8 cellular contexts compared by ENCODE assay signal in genomic region chr19:55600336-55601028, GRCh38. TPM values are rescaled to one million over a fixed set of nuclear protein-coding genes. Genes with fewer than 3 reads are reported as not detected.
DNase-seq lines count a peak whose midpoint lies in the region; ATAC-seq, FAIRE-seq and TF ChIP-seq lines count a peak whose summit lies in the region.

No MANE protein-coding gene starts in this region.

- TF ChIP-seq POLR2A in H1 (IDR thresholded peaks at IDR 0.05; ENCODE audit: control extremely low read depth in 1 of 2, low read depth in 2 of 2, low read length in 2 of 2): no peak
- no peak for TF ChIP-seq POLR2A in transverse colon (IDR thresholded peaks at IDR 0.05)

- whole genome bisulfite sequencing in H1 (ENCODE audit: extremely low coverage in 1 of 2, insufficient coverage in 1 of 2, insufficient read length in 1 of 2, insufficient replicate concordance in 2 of 2, low coverage in 1 of 2, low lambda C conversion rate in 2 of 2, missing lambda C conversion rate in 1 of 2), 2 experiments: 12% methylated on average over 14 of the region's 67 CpGs; no CpG with 5 or more reads in 1 of the 2 experiments
- 3% methylated on average over 12 of the region's 67 CpGs; no CpG with 5 or more reads in 1 of the 2 donors for WGBS in transverse colon (ENCODE audit: low coverage in 1 of 2), 2 donors

- H3K9me3 Mint-ChIP-seq in naive B cell: peaks cover 0 to 8% (median 0%) of the 10 kb centered on the region in 7 donors

- peaks cover 23 to 44% (median 39%) of the 10 kb centered on the region in 3 donors for H3K4me1 Mint-ChIP-seq in naive B cell

- peak overlapping the region; percentile 77 to 100 (median 97) for H3K9ac ChIP-seq in H1 (replicated peaks in 1 of 4; ENCODE audit: extremely low read depth in 1 of 4, low read depth in 3 of 4, low read length in 3 of 4)

- peaks cover 14 to 20% of the 10 kb centered on the region in 2 donors for H3K36me3 Mint-ChIP-seq in naive B cell

- peak overlapping the region; percentile 44 for H3K18ac ChIP-seq in H1 (ENCODE audit: extremely low read depth, low read length)

- H3K4me1 ChIP-seq in H1 (replicated peaks in 1 of 4; ENCODE audit: control insufficient read depth in 3 of 4, insufficient read depth in 4 of 4, low read length in 3 of 4) (peaks cover 0 to 14% (median 8%) of the 10 kb centered on the region in 4 experiments; a peak in 5 of 7 replicates), transverse colon (peaks cover 13 to 25% (median 20%) of the 10 kb centered on the region in 4 donors)

- H3K27ac ChIP-seq in H1 (ENCODE audit: low read depth, low read length): peak overlapping the region; percentile 100; the same call in 1 of the 2 replicates
- H3K27ac ChIP-seq in transverse colon: peak overlapping the region; percentile 96 to 100 (median 98)

- H2BK12ac ChIP-seq in H1 (ENCODE audit: low read depth, low read length): peak overlapping the region; percentile 53; the same call in 1 of the 2 replicates

- intact Hi-C loops in transverse colon (cut with DNase I; ENCODE audit: low total_unique reads): loop anchor here (10.0 kb wide), 1 partner anchor 486 kb away; the partner anchor contains the start of gene PPP1R12C

- peak overlapping the region; percentile 62 for H4K5ac ChIP-seq in H1 (ENCODE audit: insufficient read length, low read depth, low read length)

- H4K91ac ChIP-seq in H1 (replicated peaks; ENCODE audit: insufficient read length, low read length): peak overlapping the region; percentile 94

- no peak overlapping the region for H3K23ac ChIP-seq in H1 (ENCODE audit: insufficient read length)

- H3K14ac ChIP-seq in H1 (ENCODE audit: insufficient read length): no peak overlapping the region

- ATAC-seq in GM21529 (IDR thresholded peaks at IDR 0.05; ENCODE audit: unreplicated experiment) (peak; percentile 10), SK-N-SH treated with all-trans-retinoic acid at 6 μM for 48 hours (no peak), naive B cell (ENCODE audit: low read depth in 2 of 2) (peak; percentile 0 to 1)

- H3K4me2 ChIP-seq in H1 (ENCODE audit: insufficient read depth in 1 of 2, low read depth in 2 of 2, low read length in 2 of 2): peak overlapping the region; percentile 90 to 95

- DNase-seq in EL (peak; percentile 69), LNCaP clone FGC (ENCODE audit: low read depth) (no peak), H1 (ENCODE audit: low read depth in 1 of 2, low spot score in 2 of 2) (peak in 1 of 2 experiments; percentile 89), naive B cell (no peak), transverse colon (no peak), T-helper 9 cell (no peak)

- H3K9me3 ChIP-seq in H1 (ENCODE audit: insufficient read depth in 2 of 2, low read depth in 1 of 2, low read length in 1 of 2): no peaks in the 10 kb centered on the region
- H3K9me3 ChIP-seq in transverse colon: no peaks in the 10 kb centered on the region

- H3K23me2 ChIP-seq in H1 (ENCODE audit: low read depth, low read length): peaks cover 14% of the 10 kb centered on the region

- FAIRE-seq in H1 (lab: Jason Lieb, UNC): no peak

- H2BK5ac ChIP-seq in H1 (ENCODE audit: low read depth, low read length): peak overlapping the region; percentile 98

- H3K79me2 ChIP-seq in H1 (ENCODE audit: control insufficient read depth in 1 of 2, insufficient read depth in 2 of 2, low read length in 2 of 2): peaks cover 0 to 3% of the 10 kb centered on the region in 2 experiments; a peak in 2 of 4 replicates

- H3K79me1 ChIP-seq in H1 (ENCODE audit: low read depth, low read length): peaks cover 3% of the 10 kb centered on the region

- no peak overlapping the region for H3K56ac ChIP-seq in H1 (replicated peaks; ENCODE audit: insufficient read length, low read depth, low read length)

- H3K4me3 Mint-ChIP-seq in naive B cell: peak overlapping the region; percentile 70 to 97 (median 90)

- peak overlapping the region; percentile 26 for H2BK120ac ChIP-seq in H1 (replicated peaks; ENCODE audit: low read depth, low read length)

- peaks cover 0 to 6% (median 4%) of the 10 kb centered on the region in 4 experiments; a peak in 3 of 8 replicates for H3K36me3 ChIP-seq in H1 (ENCODE audit: control insufficient read depth in 2 of 4, insufficient read depth in 4 of 4, low read length in 3 of 4)
- H3K36me3 ChIP-seq in transverse colon: no peaks in the 10 kb centered on the region

- H2BK15ac ChIP-seq in H1 (ENCODE audit: low read length): 0 out of 2 replicates have a peak overlapping the region, but pooled peaks have one; percentile 31

- no peak overlapping the region; the same call in 1 of the 2 replicates for H2AK5ac ChIP-seq in H1 (ENCODE audit: low read depth, low read length)

- CTCF ChIA-PET in H1 (lab: Charles Lee; ENCODE audit: partially characterized antibody): interaction anchor here (0.6 to 1.5 kb wide), 5 partner anchors 12 to 54 kb away, joined by 3 read pairs; no protein-coding TSS in a partner anchor

- TF ChIP-seq EP300 in H1 (IDR thresholded peaks at IDR 0.05; ENCODE audit: borderline replicate concordance in 1 of 2, low read depth in 2 of 2, low read length in 2 of 2) (no peak), transverse colon (IDR thresholded peaks at IDR 0.05; ENCODE audit: low read depth) (no peak)

- no peaks in the 10 kb centered on the region for H3K27me3 ChIP-seq in H1 (replicated peaks in 1 of 4; ENCODE audit: control insufficient read depth in 3 of 4, extremely low read depth in 1 of 4, insufficient read depth in 3 of 4, low read length in 3 of 4)
- H3K27me3 ChIP-seq in transverse colon: no peaks in the 10 kb centered on the region

- no peak overlapping the region; the same call in 1 of the 2 replicates for H2BK20ac ChIP-seq in H1 (ENCODE audit: low read length)

- no peak overlapping the region for H2AFZ ChIP-seq in H1 (ENCODE audit: low read length)

- H4K8ac ChIP-seq in H1 (ENCODE audit: extremely low read depth, insufficient read depth, low read length): peak overlapping the region; percentile 82; the same call in 1 of the 2 replicates

- H3K27me3 Mint-ChIP-seq in naive B cell: no peaks in the 10 kb centered on the region

- H3K27ac Mint-ChIP-seq in naive B cell: peak overlapping the region in 2 of 6 donors; percentile 69 to 96

- peak overlapping the region; percentile 93 for H3K4ac ChIP-seq in H1 (replicated peaks; ENCODE audit: insufficient read length, low read depth, low read length)

- no peak for TF ChIP-seq CTCF in LNCaP clone FGC (IDR thresholded peaks at IDR 0.05; ENCODE audit: control insufficient read depth, extremely low read depth, insufficient read depth)
- TF ChIP-seq CTCF in H1 (IDR thresholded peaks at IDR 0.05; ENCODE audit: control extremely low read depth in 1 of 3, insufficient read depth in 1 of 3, low read depth in 1 of 3, low read length in 3 of 3): no peak
- TF ChIP-seq CTCF in transverse colon (IDR thresholded peaks at IDR 0.05): no peak

- POLR2A ChIA-PET in H1 (lab: Charles Lee; ENCODE audit: partially characterized antibody): interaction anchor here (0.6 to 3.4 kb wide), 19 partner anchors 12 to 1789 kb away, joined by 3 to 42 read pairs (median 4); partner anchors contain the start of genes U2AF2, ZNF548, ZNF580 and ZNF784

- TF ChIP-seq RAD21 in H1 (IDR thresholded peaks at IDR 0.05 in 1 of 2, conservative IDR thresholded peaks at IDR 0.05 in 1 of 2; ENCODE audit: low read depth in 2 of 2, low read length in 2 of 2): no peak

- H3K4me3 ChIP-seq in LNCaP clone FGC (ENCODE audit: low read depth, low read length): peak overlapping the region; percentile 61
- peak overlapping the region; percentile 50 to 83 (median 68) for H3K4me3 ChIP-seq in H1 (ENCODE audit: extremely low read depth in 1 of 4, insufficient read depth in 2 of 4, low read depth in 3 of 4, low read length in 4 of 4)
- peak overlapping the region; percentile 80 to 96 (median 86) for H3K4me3 ChIP-seq in transverse colon

- in situ Hi-C loops in transverse colon (cut with MboI; ENCODE audit: low pct_ligation_motif_present in 1 of 4, low pct_unique_long_range_greater_than_20kb in 1 of 4, low sequenced_read_pairs in 3 of 4): loop anchor here in 1 of 4 donors (10.0 kb wide), 1 partner anchor 86 kb away; no protein-coding TSS in a partner anchor

- peaks cover 0 to 4% of the 10 kb centered on the region in 2 experiments for H4K20me1 ChIP-seq in H1 (replicated peaks in 1 of 2; ENCODE audit: control insufficient read depth in 1 of 2, insufficient read depth in 2 of 2, low read length in 2 of 2)

RNA-seq across cellular contexts. Expression of gene ZNF524, which starts 0.4 kb away (rescaled TPM):
- total RNA-seq in H1 (2021; fragmentation: NEBNext Ultra II Directional; extraction: Animal tissue kit (Norgen Biotek cat#: 25700)): 4.7 and 5.4 TPM in 2 replicates
- polyA plus RNA-seq in H1 (2011; rRNA removed) (4.4 and 7.0 TPM in 2 replicates), naive B cell (ENCODE audit: low read depth in 6 of 6) (10 to 100 TPM; 25.1 to 42.1 (median 37.1) TPM)
- 3.9 TPM for polyA plus RNA-seq in H1 (2011; cell fraction: cytosol; rRNA removed)
- polyA plus RNA-seq in H1 (2011; cell fraction: nucleus; rRNA removed): 7.3 TPM
- polyA plus RNA-seq in H1 (2012, experiment 1 of 2): 1.3 to 4.2 TPM (median 3.6 TPM) in 4 replicates
- 2.7 TPM for polyA plus RNA-seq in H1 (2012, experiment 2 of 2)
- 2.8 TPM for polyA plus RNA-seq in H1 (2013, experiment 1 of 2)
- 3.4 TPM for polyA plus RNA-seq in H1 (2013, experiment 2 of 2)
- polyA minus RNA-seq in H1 (2011; rRNA and poly(A)+ RNA removed): 0.73 and 0.79 TPM in 2 replicates
- polyA minus RNA-seq in H1 (2011; cell fraction: cytosol; rRNA and poly(A)+ RNA removed): 4.3 TPM
- polyA minus RNA-seq in H1 (2011; cell fraction: nucleus; rRNA and poly(A)+ RNA removed): 6.0 TPM
- 10 to 100 TPM; 17.7 to 51.1 (median 37.9) TPM for total RNA-seq in transverse colon

RNA-seq across cellular contexts. Expression of gene FIZ1, which starts 1.2 kb away (rescaled TPM):
- 17.6 and 18.5 TPM in 2 replicates for total RNA-seq in H1 (2021; fragmentation: NEBNext Ultra II Directional; extraction: Animal tissue kit (Norgen Biotek cat#: 25700))
- polyA plus RNA-seq in H1 (2011; rRNA removed) (9.1 and 13.0 TPM in 2 replicates), naive B cell (ENCODE audit: low read depth in 6 of 6) (1 to 10 TPM; 2.3 to 5.2 (median 3.2) TPM)
- polyA plus RNA-seq in H1 (2011; cell fraction: cytosol; rRNA removed): 9.1 TPM
- polyA plus RNA-seq in H1 (2011; cell fraction: nucleus; rRNA removed): 14.5 TPM
- polyA plus RNA-seq in H1 (2012, experiment 1 of 2): 12.0 to 16.3 TPM (median 15.0 TPM) in 4 replicates
- 12.9 TPM for polyA plus RNA-seq in H1 (2012, experiment 2 of 2)
- 11.5 TPM for polyA plus RNA-seq in H1 (2013, experiment 1 of 2)
- polyA plus RNA-seq in H1 (2013, experiment 2 of 2): 11.4 TPM
- polyA minus RNA-seq in H1 (2011; rRNA and poly(A)+ RNA removed): 4.7 and 6.3 TPM in 2 replicates
- 7.6 TPM for polyA minus RNA-seq in H1 (2011; cell fraction: cytosol; rRNA and poly(A)+ RNA removed)
- 6.5 TPM for polyA minus RNA-seq in H1 (2011; cell fraction: nucleus; rRNA and poly(A)+ RNA removed)
- total RNA-seq in transverse colon: 100 to 1,000 TPM in 1 of 4 donors, 10 to 100 TPM in 1, 1 to 10 TPM in 2; 8.5 to 137 (median 18.3) TPM

RNA-seq across cellular contexts. Expression of gene ZNF865, which starts 5.0 kb away (rescaled TPM):
- 13.6 and 14.6 TPM in 2 replicates for total RNA-seq in H1 (2021; fragmentation: NEBNext Ultra II Directional; extraction: Animal tissue kit (Norgen Biotek cat#: 25700))
- polyA plus RNA-seq in H1 (2011; rRNA removed): 3.5 and 5.9 TPM in 2 replicates
- polyA plus RNA-seq in H1 (2011; cell fraction: cytosol; rRNA removed): 3.2 TPM
- 5.2 TPM for polyA plus RNA-seq in H1 (2011; cell fraction: nucleus; rRNA removed)
- 4.2 to 8.5 TPM (median 7.3 TPM) in 4 replicates for polyA plus RNA-seq in H1 (2012, experiment 1 of 2)
- polyA plus RNA-seq in H1 (2012, experiment 2 of 2): 3.5 TPM
- 8.2 TPM for polyA plus RNA-seq in H1 (2013, experiment 1 of 2)
- 8.3 TPM for polyA plus RNA-seq in H1 (2013, experiment 2 of 2)
- polyA minus RNA-seq in H1 (2011; rRNA and poly(A)+ RNA removed): 0.49 and 1.1 TPM in 2 replicates
- polyA minus RNA-seq in H1 (2011; cell fraction: cytosol; rRNA and poly(A)+ RNA removed): 6.8 TPM
- polyA minus RNA-seq in H1 (2011; cell fraction: nucleus; rRNA and poly(A)+ RNA removed): 5.9 TPM
- polyA plus RNA-seq in naive B cell (ENCODE audit: low read depth in 6 of 6): under 1 TPM in 4 of 6 donors, not detected in 2; 0.12 to 0.60 (median 0.18) TPM
- total RNA-seq in transverse colon: 10 to 100 TPM in 2 of 4 donors, 1 to 10 TPM in 2; 8.3 to 50.1 (median 13.4) TPM

RNA-seq across cellular contexts. Expression of gene ZNF579, which starts 19.8 kb away (rescaled TPM):
- total RNA-seq in H1 (2021; fragmentation: NEBNext Ultra II Directional; extraction: Animal tissue kit (Norgen Biotek cat#: 25700)): 18.9 and 19.0 TPM in 2 replicates
- polyA plus RNA-seq in H1 (2011; rRNA removed) (10.0 and 16.4 TPM in 2 replicates), naive B cell (ENCODE audit: low read depth in 6 of 6) (under 1 TPM; 0.13 to 0.85 (median 0.40) TPM)
- 10.7 TPM for polyA plus RNA-seq in H1 (2011; cell fraction: cytosol; rRNA removed)
- 17.3 TPM for polyA plus RNA-seq in H1 (2011; cell fraction: nucleus; rRNA removed)
- 9.1 to 16.9 TPM (median 15.6 TPM) in 4 replicates for polyA plus RNA-seq in H1 (2012, experiment 1 of 2)
- polyA plus RNA-seq in H1 (2012, experiment 2 of 2): 7.5 TPM
- polyA plus RNA-seq in H1 (2013, experiment 1 of 2): 22.8 TPM
- 19.2 TPM for polyA plus RNA-seq in H1 (2013, experiment 2 of 2)
- 2.1 and 4.3 TPM in 2 replicates for polyA minus RNA-seq in H1 (2011; rRNA and poly(A)+ RNA removed)
- polyA minus RNA-seq in H1 (2011; cell fraction: cytosol; rRNA and poly(A)+ RNA removed): 9.6 TPM
- 14.9 TPM for polyA minus RNA-seq in H1 (2011; cell fraction: nucleus; rRNA and poly(A)+ RNA removed)
- 1 to 10 TPM; 2.0 to 5.6 (median 2.9) TPM for total RNA-seq in transverse colon

RNA-seq across cellular contexts. Expression of gene ZNF784, which starts 23.9 kb away (rescaled TPM):
- 8.0 and 8.6 TPM in 2 replicates for total RNA-seq in H1 (2021; fragmentation: NEBNext Ultra II Directional; extraction: Animal tissue kit (Norgen Biotek cat#: 25700))
- polyA plus RNA-seq in H1 (2011; rRNA removed) (6.5 and 9.8 TPM in 2 replicates), naive B cell (ENCODE audit: low read depth in 6 of 6) (1 to 10 TPM in 4 of 6 donors, under 1 TPM in 1, not detected in 1; 0.95 to 3.5 (median 2.7) TPM)
- polyA plus RNA-seq in H1 (2011; cell fraction: cytosol; rRNA removed): 7.1 TPM
- polyA plus RNA-seq in H1 (2011; cell fraction: nucleus; rRNA removed): 25.5 TPM
- 7.0 to 11.1 TPM (median 10.1 TPM) in 4 replicates for polyA plus RNA-seq in H1 (2012, experiment 1 of 2)
- 8.3 TPM for polyA plus RNA-seq in H1 (2012, experiment 2 of 2)
- polyA plus RNA-seq in H1 (2013, experiment 1 of 2): 3.9 TPM
- polyA plus RNA-seq in H1 (2013, experiment 2 of 2): 3.9 TPM
- polyA minus RNA-seq in H1 (2011; rRNA and poly(A)+ RNA removed): 5.2 and 8.4 TPM in 2 replicates
- 5.8 TPM for polyA minus RNA-seq in H1 (2011; cell fraction: cytosol; rRNA and poly(A)+ RNA removed)
- polyA minus RNA-seq in H1 (2011; cell fraction: nucleus; rRNA and poly(A)+ RNA removed): 8.9 TPM
- total RNA-seq in transverse colon: 10 to 100 TPM; 11.1 to 27.7 (median 14.5) TPM
